In genomic region chr15:69159805-69160140, GRCh38 we compare ENCODE assay signal across 8 cellular contexts. TPM values are rescaled to one million over a fixed set of nuclear protein-coding genes. Genes with fewer than 3 reads are reported as not detected.
DNase-seq lines count a peak whose midpoint lies in the region; ATAC-seq, FAIRE-seq and TF ChIP-seq lines count a peak whose summit lies in the region.

No MANE protein-coding gene starts in this region.

- H3K9me3 Mint-ChIP-seq in CD4-positive, alpha-beta memory T cell = peaks cover 0 to 3% (median 0%) of the 10 kb centered on the region in 8 donors

- peaks cover 0 to 10% of the 10 kb centered on the region in 2 donors for H3K27me3 Mint-ChIP-seq in CD4-positive, alpha-beta memory T cell

- POLR2A ChIA-PET in CD4-positive, alpha-beta memory T cell (lab: Charles Lee; ENCODE audit: partially characterized antibody) = interaction anchor here (1.4 to 1.8 kb wide), 4 partner anchors 9 to 293 kb away, joined by 3 to 22 read pairs (median 8); partner anchors contain the start of gene RPLP1

- H3K4me3 ChIP-seq in CD4-positive, alpha-beta memory T cell (ENCODE audit: low read length in 2 of 2) = peak overlapping the region; percentile 53 to 70
- H3K4me3 ChIP-seq in Peyer's patch = peak overlapping the region; percentile 80 to 87 (median 86)
- peak overlapping the region; percentile 81 to 99 (median 90) for H3K4me3 ChIP-seq in esophagus squamous epithelium
- peak overlapping the region in 3 of 4 donors; percentile 81 to 95 (median 91) for H3K4me3 ChIP-seq in pancreas

- H3K27me3 ChIP-seq in CD4-positive, alpha-beta memory T cell (ENCODE audit: insufficient read depth, low read length) = no peaks in the 10 kb centered on the region
- H3K27me3 ChIP-seq in Peyer's patch (no peaks in the 10 kb centered on the region), esophagus squamous epithelium (no peaks in the 10 kb centered on the region), pancreas (no peaks in the 10 kb centered on the region)

- TF ChIP-seq CTCF in Peyer's patch (IDR thresholded peaks at IDR 0.05) (no peak), esophagus squamous epithelium (IDR thresholded peaks at IDR 0.05) (no peak), pancreas (IDR thresholded peaks at IDR 0.05) (no peak)

- H3K36me3 ChIP-seq in CD4-positive, alpha-beta memory T cell (ENCODE audit: insufficient read depth, low read length) = no peaks in the 10 kb centered on the region
- no peaks in the 10 kb centered on the region for H3K36me3 ChIP-seq in Peyer's patch
- no peaks in the 10 kb centered on the region for H3K36me3 ChIP-seq in esophagus squamous epithelium
- no peaks in the 10 kb centered on the region for H3K36me3 ChIP-seq in pancreas

- no peak for DNase-seq in CD4-positive, alpha-beta memory T cell
- DNase-seq in Peyer's patch = no peak
- no peak for DNase-seq in esophagus squamous epithelium (lab: John Stamatoyannopoulos, UW)
- no peak for DNase-seq in pancreas
- DNase-seq in NCI-H1436 (lab: John Stamatoyannopoulos, UW) = no peak
- DNase-seq in RKO (ENCODE audit: low spot score) = no peak
- DNase-seq in foreskin melanocyte = no peak

- TF ChIP-seq POLR2A in Peyer's patch (IDR thresholded peaks at IDR 0.05) (no peak), esophagus squamous epithelium (IDR thresholded peaks at IDR 0.05) (no peak)

- H3K27ac Mint-ChIP-seq in CD4-positive, alpha-beta memory T cell = peak overlapping the region; percentile 86 to 97 (median 95)

- WGBS in esophagus squamous epithelium, 2 donors = 13 to 15% methylated on average over 7 of the region's 7 CpGs
- 16 to 18% methylated on average over 7 of the region's 7 CpGs for WGBS in pancreas, 2 donors

- peaks cover 0 to 7% of the 10 kb centered on the region in 2 donors for H3K36me3 Mint-ChIP-seq in CD4-positive, alpha-beta memory T cell

- peak overlapping the region; percentile 65 for H3K27ac ChIP-seq in CD4-positive, alpha-beta memory T cell (ENCODE audit: low read depth, low read length)
- H3K27ac ChIP-seq in Peyer's patch (peak overlapping the region; percentile 34 to 87 (median 81)), esophagus squamous epithelium (peak overlapping the region; percentile 87 to 92 (median 91)), pancreas (peak overlapping the region; percentile 31 to 83 (median 76))

- peaks cover 14% of the 10 kb centered on the region for H3K4me1 ChIP-seq in CD4-positive, alpha-beta memory T cell (ENCODE audit: insufficient read depth, low read length)
- H3K4me1 ChIP-seq in Peyer's patch = peaks cover 0 to 8% (median 2%) of the 10 kb centered on the region in 4 donors
- H3K4me1 ChIP-seq in esophagus squamous epithelium = peaks cover 0 to 26% (median under 1%) of the 10 kb centered on the region in 3 donors
- peaks cover 0 to 6% (median 0%) of the 10 kb centered on the region in 3 donors for H3K4me1 ChIP-seq in pancreas

- FAIRE-seq in pancreas (lab: Jason Lieb, UNC) = no peak

- CTCF ChIA-PET in CD4-positive, alpha-beta memory T cell (lab: Charles Lee; ENCODE audit: partially characterized antibody) = interaction anchor here (1.2 kb wide), 1 partner anchor 102 kb away, joined by 3 read pairs; no protein-coding TSS in a partner anchor

- H3K4me3 Mint-ChIP-seq in CD4-positive, alpha-beta memory T cell = peak overlapping the region; percentile 94 to 99 (median 97)

- ATAC-seq in pancreas (no peak), GM18870 (IDR thresholded peaks at IDR 0.05; ENCODE audit: unreplicated experiment) (no peak)

- intact Hi-C loops in CD4-positive, alpha-beta memory T cell (cut with micrococcal nuclease) = loop anchor here (1.0 to 5.0 kb wide), 3 partner anchors 100 to 308 kb away; partner anchors contain the start of gene RPLP1
- intact Hi-C loops in esophagus squamous epithelium (cut with DNase I) (no loop called here), pancreas (cut with DNase I) (no loop called here)

- no peaks in the 10 kb centered on the region for H3K9me3 ChIP-seq in CD4-positive, alpha-beta memory T cell (ENCODE audit: control insufficient read depth in 1 of 2, low read length in 2 of 2)
- H3K9me3 ChIP-seq in Peyer's patch (no peaks in the 10 kb centered on the region), esophagus squamous epithelium (no peaks in the 10 kb centered on the region), pancreas (no peaks in the 10 kb centered on the region)

- H3K4me1 Mint-ChIP-seq in CD4-positive, alpha-beta memory T cell = peaks cover 14 to 26% (median 18%) of the 10 kb centered on the region in 4 donors

RNA-seq across cellular contexts. Expression of gene GLCE, which starts 0.7 kb away (rescaled TPM):
- 1 to 10 TPM; 7.2 TPM for total RNA-seq in CD4-positive, alpha-beta memory T cell
- polyA plus RNA-seq in CD4-positive, alpha-beta memory T cell = 1 to 10 TPM; 6.1 to 9.0 TPM
- total RNA-seq in Peyer's patch = 10 to 100 TPM; 33.8 to 50.7 (median 43.8) TPM
- total RNA-seq in esophagus squamous epithelium = 10 to 100 TPM; 20.4 to 26.1 (median 22.9) TPM
- total RNA-seq in pancreas = 10 to 100 TPM in 1 of 6 donors, 1 to 10 TPM in 5; 4.3 to 10.8 (median 5.9) TPM
- 1 to 10 TPM; 2.7 to 7.5 TPM for polyA plus RNA-seq in pancreas
